Comparison of ENCODE assay signal across 16 cellular contexts in the genomic region with DNA sequence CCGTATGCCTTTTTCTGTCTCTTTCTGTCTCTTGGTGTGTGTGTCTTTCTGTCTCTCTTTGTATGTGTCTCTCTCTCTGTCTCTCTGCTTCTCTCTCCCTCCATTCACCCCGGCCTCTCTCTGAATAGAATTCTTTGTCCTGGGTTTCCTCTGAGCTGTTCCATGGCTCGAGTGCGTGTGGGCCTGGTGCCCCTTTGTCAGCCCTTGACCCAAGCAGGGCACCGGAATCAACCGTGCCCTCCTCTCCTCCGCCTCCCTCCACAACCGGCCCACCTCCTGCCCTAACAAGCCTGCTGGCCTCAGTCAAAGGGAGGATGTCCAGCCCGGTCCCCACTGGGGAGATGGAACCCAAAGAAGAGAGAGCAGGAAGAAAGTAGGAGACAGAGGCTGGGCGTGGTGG. TPM values are rescaled to one million over a fixed set of nuclear protein-coding genes. Genes with fewer than 3 reads are reported as not detected.
DNase-seq lines count a peak whose midpoint lies in the region; ATAC-seq and TF ChIP-seq lines count a peak whose summit lies in the region.
"Had no signal": no experiment of that assay in that cellular context is flagged by ENCODE, and none has a peak within 500 bp of the region (broad histone marks: within the 10 kb centered on the region; RNA-seq: fewer than 3 reads in every experiment).

No MANE protein-coding gene starts in this region.

- no peak overlapping the region for H3K4me3 ChIP-seq in testis
- H3K4me3 ChIP-seq: GM23338 had no signal

- no peaks in the 10 kb centered on the region for H3K27me3 ChIP-seq in testis

- no peaks in the 10 kb centered on the region for H3K9me3 ChIP-seq in testis

- CTCF ChIA-PET in activated CD4-positive, alpha-beta T cell treated with anti-CD3 and anti-CD28 coated beads for 36 hours (lab: Charles Lee), result no interaction called here

- peaks cover 26% of the 10 kb centered on the region for H3K4me1 Mint-ChIP-seq in activated CD4-positive, alpha-beta T cell treated with anti-CD3 and anti-CD28 coated beads for 36 hours
- peaks cover 68% of the 10 kb centered on the region for H3K4me1 Mint-ChIP-seq in brain

- POLR2A ChIA-PET in activated CD4-positive, alpha-beta T cell treated with anti-CD3 and anti-CD28 coated beads for 36 hours (lab: Charles Lee), result no interaction called here

- H3K9me3 Mint-ChIP-seq in activated CD4-positive, alpha-beta T cell treated with anti-CD3 and anti-CD28 coated beads for 36 hours (ENCODE audit: low read depth), result no peaks in the 10 kb centered on the region
- H3K9me3 Mint-ChIP-seq in brain, result peaks cover 0 to 2% (median 0%) of the 10 kb centered on the region in 5 experiments
- H3K9me3 Mint-ChIP-seq: CD8-positive, alpha-beta T cell; GM23338 had no signal

- 57 to 83% methylated on average over 10 of the region's 10 CpGs for WGBS in testis, 2 donors

- H3K4me3 Mint-ChIP-seq in activated CD4-positive, alpha-beta T cell treated with anti-CD3 and anti-CD28 coated beads for 36 hours, result no peak overlapping the region
- peak overlapping the region in 3 of 5 experiments; percentile 20 to 79 (median 70) for H3K4me3 Mint-ChIP-seq in brain
- H3K4me3 Mint-ChIP-seq: CD8-positive, alpha-beta T cell; GM23338 had no signal

- no peaks in the 10 kb centered on the region for H3K36me3 Mint-ChIP-seq in activated CD4-positive, alpha-beta T cell treated with anti-CD3 and anti-CD28 coated beads for 36 hours (ENCODE audit: low read depth)
- H3K36me3 Mint-ChIP-seq in brain, result peaks cover 7% of the 10 kb centered on the region
- H3K36me3 Mint-ChIP-seq: CD8-positive, alpha-beta T cell had no signal

- H3K27ac Mint-ChIP-seq in activated CD4-positive, alpha-beta T cell treated with anti-CD3 and anti-CD28 coated beads for 36 hours, result peak overlapping the region; percentile 2
- peak overlapping the region; percentile 7 to 83 (median 55) for H3K27ac Mint-ChIP-seq in brain
- H3K27ac Mint-ChIP-seq: CD8-positive, alpha-beta T cell had no signal

- no peak for DNase-seq in activated CD4-positive, alpha-beta T cell treated with anti-CD3 and anti-CD28 coated beads for 36 hours
- DNase-seq in activated CD4-positive, alpha-beta T cell treated with anti-CD3 and anti-CD28 coated beads for 48 hours, result no peak
- peak; percentile 14 for DNase-seq in midbrain (lab: John Stamatoyannopoulos, UW)
- DNase-seq in testis, result peak; percentile 27
- no peak for DNase-seq in G401 (ENCODE audit: low spot score)
- no peak for DNase-seq in SW 1271 (lab: John Stamatoyannopoulos, UW)
- DNase-seq: CD8-positive, alpha-beta T cell; GDM1; NCI-H187; NCI-H526; stimulated activated CD4-positive, alpha-beta T cell treated with anti-CD3 and anti-CD28 coated beads, Interleukin-4, amount 100 ng/mL, for 24 hours had no signal

- H3K27me3 Mint-ChIP-seq in activated CD4-positive, alpha-beta T cell treated with anti-CD3 and anti-CD28 coated beads for 36 hours, result peaks cover 27% of the 10 kb centered on the region
- H3K27me3 Mint-ChIP-seq in brain, result peaks cover 10% of the 10 kb centered on the region

- in situ Hi-C loops in G401 (cut with HindIII; ENCODE audit: low sequenced_read_pairs), result no loop called here

- no peak for ATAC-seq in activated CD4-positive, alpha-beta T cell treated with anti-CD3 and anti-CD28 coated beads for 36 hours
- no peak for ATAC-seq in HG02884 (IDR thresholded peaks at IDR 0.05; ENCODE audit: unreplicated experiment)
- ATAC-seq: CD8-positive, alpha-beta T cell; GM23338 had no signal

- peaks cover 34% of the 10 kb centered on the region for H3K4me1 ChIP-seq in testis

- TF ChIP-seq POLR2A in testis (IDR thresholded peaks at IDR 0.05), result no peak

- no peak for TF ChIP-seq CTCF in brain (conservative IDR thresholded peaks at IDR 0.05)
- no peak for TF ChIP-seq CTCF in testis (IDR thresholded peaks at IDR 0.05)

- no peaks in the 10 kb centered on the region for H3K36me3 ChIP-seq in testis (ENCODE audit: low read depth, missing control alignments)

- intact Hi-C loops in activated CD4-positive, alpha-beta T cell treated with anti-CD3 and anti-CD28 coated beads for 36 hours (cut with DNase I, micrococcal nuclease), result no loop called here
- intact Hi-C loops in testis (cut with DNase I; ENCODE audit: low total_unique reads), result no loop called here

- H3K27ac ChIP-seq in testis, result peak overlapping the region; percentile 10 to 95

RNA-seq across cellular contexts. Expression of a gene that starts 3.2 kb away (rescaled TPM):
- total RNA-seq in activated CD4-positive, alpha-beta T cell treated with anti-CD3 and anti-CD28 coated beads for 36 hours, result under 1 TPM; 0.28 to 0.50 TPM
- 10.9 TPM for polyA plus RNA-seq in brain (ENCODE audit: insufficient read depth, low read depth, low replicate concordance)
- total RNA-seq in testis, result 100 to 1,000 TPM in 1 of 2 donors, 10 to 100 TPM in 1; 98.2 to 150 TPM
- polyA plus RNA-seq in testis (ENCODE audit: insufficient read depth, low read depth, low replicate concordance), result 56.0 TPM
- 21.0 and 22.4 TPM in 2 replicates for total RNA-seq in G401 (2014; rRNA removed; shearing (Covaris generic))
- total RNA-seq: T-helper 2 cell treated with Interferon-gamma antibody and Interleukin-4, amounts not matched to agents 100 ng/mL and 5 ng/mL, for 36 hours had no signal

RNA-seq across cellular contexts. Expression of a gene that starts 29.2 kb away (rescaled TPM):
- total RNA-seq in activated CD4-positive, alpha-beta T cell treated with anti-CD3 and anti-CD28 coated beads for 36 hours, result under 1 TPM; 0.46 to 0.84 TPM
- polyA plus RNA-seq in brain (ENCODE audit: insufficient read depth, low read depth, low replicate concordance) (0.54 TPM), testis (ENCODE audit: insufficient read depth, low read depth, low replicate concordance) (1.6 TPM)
- total RNA-seq in testis, result 1 to 10 TPM; 1.4 to 2.0 TPM
- not detected in 2 replicates for total RNA-seq in G401 (2014; rRNA removed; shearing (Covaris generic))
- total RNA-seq: LHCN-M2 had no signal

RNA-seq across cellular contexts. Expression of a gene that starts 41.9 kb away (rescaled TPM):
- total RNA-seq in activated CD4-positive, alpha-beta T cell treated with anti-CD3 and anti-CD28 coated beads for 36 hours, result 100 to 1,000 TPM; 263 to 312 TPM
- polyA plus RNA-seq in brain (ENCODE audit: insufficient read depth, low read depth, low replicate concordance), result 329 TPM
- total RNA-seq in testis, result 100 to 1,000 TPM; 192 to 197 TPM
- polyA plus RNA-seq in testis (ENCODE audit: insufficient read depth, low read depth, low replicate concordance), result 230 TPM
- 85.0 and 116 TPM in 2 replicates for total RNA-seq in G401 (2014; rRNA removed; shearing (Covaris generic))

Comparison
In these comparisons a context has a peak if more than half of its experiments do, and no peak if none do; other contexts are left out.
1. DNase-seq: peak in midbrain (single experiment) and testis (single experiment); none in activated CD4-positive, alpha-beta T cell treated with anti-CD3 and anti-CD28 coated beads for 36 hours (single experiment), activated CD4-positive, alpha-beta T cell treated with anti-CD3 and anti-CD28 coated beads for 48 hours (single experiment), G401 (single experiment) and SW 1271 (0 of 2).
2. RNA of a gene that starts 3.2 kb away (total RNA-seq): 98.2 to 150 TPM in testis and 21.0 to 22.4 TPM in G401; 0.28 to 0.50 TPM in activated CD4-positive, alpha-beta T cell treated with anti-CD3 and anti-CD28 coated beads for 36 hours; every median in the first group is over 10 times any median in the second.